Comparison of ENCODE assay signal across 16 cellular contexts in genomic region chr21:34221331-34222030, GRCh38.
DNase-seq lines count a peak whose midpoint lies in the region; ATAC-seq and TF ChIP-seq lines count a peak whose summit lies in the region.
"Had no signal": no experiment of that assay in that cellular context is flagged by ENCODE, and none has a peak within 500 bp of the region (broad histone marks: within the 10 kb centered on the region; RNA-seq: fewer than 3 reads in every experiment).

No MANE protein-coding gene starts in this region.

- H3K27me3 ChIP-seq in adipocyte (replicated peaks; ENCODE audit: control insufficient read depth, insufficient read depth, low read length) (no peaks in the 10 kb centered on the region), hepatocyte (no peaks in the 10 kb centered on the region), MM.1S (replicated peaks; ENCODE audit: insufficient read depth, low read length) (no peaks in the 10 kb centered on the region)

- no peaks in the 10 kb centered on the region for H4K20me1 ChIP-seq in hepatocyte (ENCODE audit: insufficient read depth, poor library complexity, severe bottlenecking)
- H4K20me1 ChIP-seq in MM.1S (ENCODE audit: insufficient read depth, low read length) = no peaks in the 10 kb centered on the region

- no peaks in the 10 kb centered on the region for H3K9me2 ChIP-seq in hepatocyte (replicated peaks; ENCODE audit: insufficient read depth)
- no peaks in the 10 kb centered on the region for H3K9me2 ChIP-seq in MM.1S (replicated peaks; ENCODE audit: insufficient read depth, low read length)

- H3K36me3 Mint-ChIP-seq in Calu3 (ENCODE audit: insufficient read depth, unreplicated experiment) = no peaks in the 10 kb centered on the region

- H3K9ac ChIP-seq in adipocyte (ENCODE audit: low read length) (peak overlapping the region; percentile 19), MM.1S (ENCODE audit: low read length) (no peak overlapping the region)
- H3K9ac ChIP-seq: KMS-11 had no signal

- ATAC-seq in sciatic nerve = peak; percentile 29
- ATAC-seq in HG03439 (IDR thresholded peaks at IDR 0.05; ENCODE audit: unreplicated experiment) = no peak
- ATAC-seq in HG03139 (IDR thresholded peaks at IDR 0.05; ENCODE audit: unreplicated experiment) = no peak
- ATAC-seq: GM23338 had no signal

- H3K27ac Mint-ChIP-seq in Calu3 (ENCODE audit: unreplicated experiment) = no peak overlapping the region
- H3K27ac Mint-ChIP-seq: GM23338 had no signal

- H3K27me3 Mint-ChIP-seq in Calu3 (ENCODE audit: unreplicated experiment) = peaks cover 14% of the 10 kb centered on the region

- BruUV-seq in Calu3 (replicated peaks; lab: Mats Ljungman, UMichigan) = no TSS peak

- H3F3A ChIP-seq in MM.1S (ENCODE audit: insufficient read depth, low read length) = no peaks in the 10 kb centered on the region

- H3K4me2 ChIP-seq in hepatocyte (peak overlapping the region; percentile 41), MM.1S (ENCODE audit: low read depth, low read length) (no peak overlapping the region)
- H3K4me2 ChIP-seq: GM23338, KMS-11 had no signal

- TF ChIP-seq CTCF in AG09319 (IDR thresholded peaks at IDR 0.05; ENCODE audit: low read depth, low read length) = no peak
- no peak for TF ChIP-seq CTCF in hepatocyte (IDR thresholded peaks at IDR 0.05; ENCODE audit: poor library complexity)
- no peak for TF ChIP-seq CTCF in Calu3 (IDR thresholded peaks at IDR 0.05; ENCODE audit: unreplicated experiment)
- no peak for TF ChIP-seq CTCF in MM.1S (IDR thresholded peaks at IDR 0.05; ENCODE audit: low read length)

- no peaks in the 10 kb centered on the region for H3K4me1 Mint-ChIP-seq in Calu3 (ENCODE audit: low read depth, unreplicated experiment)
- H3K4me1 Mint-ChIP-seq: GM23338 had no signal

- H3K79me2 ChIP-seq in hepatocyte (no peaks in the 10 kb centered on the region), MM.1S (ENCODE audit: low read length) (no peaks in the 10 kb centered on the region)

- 58% methylated on average over 10 of the region's 11 CpGs for WGBS in hepatocyte (ENCODE audit: low lambda C conversion rate, missing lambda C conversion rate)

- H2AFZ ChIP-seq in hepatocyte (no peak overlapping the region), MM.1S (ENCODE audit: low read length) (no peak overlapping the region)
- H2AFZ ChIP-seq: GM23338 had no signal

- H3K36me3 ChIP-seq in adipocyte (ENCODE audit: control insufficient read depth, insufficient read depth, low read length, severe bottlenecking) = no peaks in the 10 kb centered on the region
- H3K36me3 ChIP-seq in hepatocyte (replicated peaks; ENCODE audit: insufficient read depth, low read depth) = no peaks in the 10 kb centered on the region
- no peaks in the 10 kb centered on the region for H3K36me3 ChIP-seq in MM.1S (replicated peaks; ENCODE audit: insufficient read depth, low read length)

- DNase-seq in AG09319 (ENCODE audit: extremely low read depth, low read depth) = peak; percentile 39
- peak; percentile 81 for DNase-seq in adipocyte (ENCODE audit: low read depth)
- no peak for DNase-seq in hepatocyte (ENCODE audit: low spot score)
- no peak for DNase-seq in sciatic nerve (ENCODE audit: low spot score)
- no peak for DNase-seq in Calu3
- no peak for DNase-seq in MM.1S
- DNase-seq: COR-L47, DMS153, NCI-H1092, NCI-H146, NCI-H524 had no signal

- H3K9me3 ChIP-seq in adipocyte (ENCODE audit: control insufficient read depth, low read length) (no peaks in the 10 kb centered on the region), hepatocyte (ENCODE audit: low read depth) (no peaks in the 10 kb centered on the region), MM.1S (replicated peaks; ENCODE audit: insufficient read depth, low read length) (no peaks in the 10 kb centered on the region)

- H3K27ac ChIP-seq in hepatocyte (peak overlapping the region; percentile 69), MM.1S (ENCODE audit: low read length) (no peak overlapping the region)
- H3K27ac ChIP-seq: C4-2B, KMS-11 had no signal

- peaks cover 3% of the 10 kb centered on the region for H3K9me3 Mint-ChIP-seq in Calu3 (ENCODE audit: low read depth, unreplicated experiment)
- H3K9me3 Mint-ChIP-seq: GM23338 had no signal

- H3K4me1 ChIP-seq in adipocyte (ENCODE audit: control insufficient read depth, insufficient read depth, low read length) (peaks cover 19% of the 10 kb centered on the region), hepatocyte (ENCODE audit: insufficient read depth) (peaks cover 5% of the 10 kb centered on the region), MM.1S (ENCODE audit: low read length) (no peaks in the 10 kb centered on the region)

- H3K4me3 Mint-ChIP-seq in Calu3 (ENCODE audit: low read depth, unreplicated experiment) = no peak overlapping the region
- H3K4me3 Mint-ChIP-seq: GM23338 had no signal

- H3K4me3 ChIP-seq in adipocyte (ENCODE audit: low read length) (peak overlapping the region; percentile 45), hepatocyte (no peak overlapping the region), MM.1S (ENCODE audit: low read length) (no peak overlapping the region)
- H3K4me3 ChIP-seq: GM23338 had no signal

- CTCF ChIA-PET in Calu3 (lab: Charles Lee) = no interaction called here

- intact Hi-C loops in sciatic nerve (cut with DNase I) = no loop called here
- intact Hi-C loops in Calu3 (cut with micrococcal nuclease; ENCODE audit: unreplicated experiment) = no loop called here

Comparison
In these comparisons a context has a peak if more than half of its experiments do, and no peak if none do; other contexts are left out.
1. DNase-seq: peak in AG09319 (single experiment) and adipocyte (single experiment); none in hepatocyte (single experiment), sciatic nerve (single experiment), Calu3 (single experiment) and MM.1S (single experiment).